ENCODE assay signal across 15 cellular contexts in genomic region chr11:75553182-75553581, GRCh38. TPM values are rescaled to one million over a fixed set of nuclear protein-coding genes. Genes with fewer than 3 reads are reported as not detected.
DNase-seq lines count a peak whose midpoint lies in the region; ATAC-seq and TF ChIP-seq lines count a peak whose summit lies in the region.
"Had no signal": no experiment of that assay in that cellular context is flagged by ENCODE, and none has a peak within 500 bp of the region (broad histone marks: within the 10 kb centered on the region; RNA-seq: fewer than 3 reads in every experiment).

No MANE protein-coding gene starts in this region.

- intact Hi-C loops in cardiac septum (cut with DNase I) (no loop called here), sigmoid colon (cut with DNase I) (no loop called here)

- no peaks in the 10 kb centered on the region for H3K9me3 ChIP-seq in right atrium auricular region
- no peaks in the 10 kb centered on the region for H3K9me3 ChIP-seq in gastroesophageal sphincter
- no peaks in the 10 kb centered on the region for H3K9me3 ChIP-seq in sigmoid colon

- TF ChIP-seq POLR2A in gastroesophageal sphincter (IDR thresholded peaks at IDR 0.05), result no peak
- no peak for TF ChIP-seq POLR2A in sigmoid colon (IDR thresholded peaks at IDR 0.05)

- ATAC-seq in gastroesophageal sphincter (no peak), HG03442 (IDR thresholded peaks at IDR 0.05; ENCODE audit: unreplicated experiment) (no peak), GM21390 (IDR thresholded peaks at IDR 0.05; ENCODE audit: unreplicated experiment) (no peak)
- ATAC-seq: natural killer cell treated with Interleukin-12 subunit alpha and Interleukin-12 subunit beta and Interleukin-15 and Interleukin-18, amount 100 ng/mL, for 72 hours had no signal

- peak overlapping the region; percentile 81 to 94 for H3K27ac ChIP-seq in right atrium auricular region
- peak overlapping the region in 3 of 4 donors; percentile 98 to 100 (median 99) for H3K27ac ChIP-seq in gastroesophageal sphincter
- H3K27ac ChIP-seq in sigmoid colon, result peak overlapping the region; percentile 92 to 100 (median 99)
- H3K27ac ChIP-seq: WERI-Rb-1 had no signal

- TF ChIP-seq CTCF in right atrium auricular region (IDR thresholded peaks at IDR 0.05) (no peak), gastroesophageal sphincter (IDR thresholded peaks at IDR 0.05) (no peak), sigmoid colon (IDR thresholded peaks at IDR 0.05) (no peak)

- TF ChIP-seq EP300 in gastroesophageal sphincter (IDR thresholded peaks at IDR 0.05) (no peak), sigmoid colon (IDR thresholded peaks at IDR 0.05) (no peak)

- no peak for DNase-seq in right atrium auricular region (ENCODE audit: low spot score)
- DNase-seq in cardiac septum (ENCODE audit: low spot score), result no peak
- peak; percentile 68 for DNase-seq in sigmoid colon
- no peak for DNase-seq in NCI-H1694 treated with DMSO at 0.1 percent for 48 hours (lab: John Stamatoyannopoulos, UW)
- no peak for DNase-seq in stimulated activated CD4-positive, alpha-beta T cell treated with anti-CD3 and anti-CD28 coated beads, Interleukin-2, amount 100 ng/mL, for 24 hours
- DNase-seq: activated CD4-positive, alpha-beta T cell treated with anti-CD3 and anti-CD28 coated beads, Interleukin-2, amount 50 U/mL, for 1 hour; activated CD8-positive, alpha-beta memory T cell treated with anti-CD3 and anti-CD28 coated beads, Interleukin-2, amount 50 U/mL, for 4 hours; kidney glomerular epithelial cell; NCI-H1417 treated with DMSO at 0.1 percent for 48 hours; NCI-H526; WERI-Rb-1 had no signal

- H3K36me3 ChIP-seq in right atrium auricular region (no peaks in the 10 kb centered on the region), gastroesophageal sphincter (no peaks in the 10 kb centered on the region), sigmoid colon (no peaks in the 10 kb centered on the region)
- H3K36me3 ChIP-seq: WERI-Rb-1 had no signal

- H3K4me1 ChIP-seq in right atrium auricular region (peaks cover 0 to 40% of the 10 kb centered on the region in 2 donors), gastroesophageal sphincter (peaks cover 0 to 58% (median 33%) of the 10 kb centered on the region in 3 donors), sigmoid colon (peaks cover 0 to 43% (median 40%) of the 10 kb centered on the region in 4 donors)

- H3K27me3 ChIP-seq in right atrium auricular region, result no peaks in the 10 kb centered on the region
- no peaks in the 10 kb centered on the region for H3K27me3 ChIP-seq in gastroesophageal sphincter
- no peaks in the 10 kb centered on the region for H3K27me3 ChIP-seq in sigmoid colon

- WGBS in gastroesophageal sphincter (ENCODE audit: low coverage in 1 of 2), 2 donors, result 78% methylated on average over 3 of the region's 6 CpGs; no CpG with 5 or more reads in 1 of the 2 donors
- WGBS in sigmoid colon, 2 donors, result 80 to 89% methylated on average over 6 of the region's 6 CpGs

- H3K4me3 ChIP-seq in right atrium auricular region, result no peak overlapping the region
- H3K4me3 ChIP-seq in gastroesophageal sphincter, result no peak overlapping the region
- H3K4me3 ChIP-seq in sigmoid colon, result no peak overlapping the region

RNA-seq across cellular contexts. Expression of gene SERPINH1, which starts 8.9 kb away (rescaled TPM):
- total RNA-seq in right atrium auricular region (100 to 1,000 TPM; 114 to 195 TPM), cardiac septum (133 TPM), gastroesophageal sphincter (100 to 1,000 TPM; 127 to 284 (median 175) TPM), sigmoid colon (100 to 1,000 TPM; 151 to 201 (median 172) TPM)
- 10 to 100 TPM; 12.0 to 57.1 (median 17.6) TPM for polyA plus RNA-seq in sigmoid colon

RNA-seq across cellular contexts. Expression of gene GDPD5, which starts 27.4 kb away (rescaled TPM):
- 1 to 10 TPM; 3.5 to 6.1 TPM for total RNA-seq in right atrium auricular region
- total RNA-seq in cardiac septum, result 6.9 TPM
- total RNA-seq in gastroesophageal sphincter, result 1 to 10 TPM; 3.8 to 9.3 (median 6.4) TPM
- 1 to 10 TPM; 4.3 to 7.5 (median 5.8) TPM for total RNA-seq in sigmoid colon
- 1 to 10 TPM in 2 of 3 donors, not detected in 1; 2.4 to 8.1 TPM for polyA plus RNA-seq in sigmoid colon
